Comparison of ENCODE assay signal across 22 cellular contexts in the genomic region with DNA sequence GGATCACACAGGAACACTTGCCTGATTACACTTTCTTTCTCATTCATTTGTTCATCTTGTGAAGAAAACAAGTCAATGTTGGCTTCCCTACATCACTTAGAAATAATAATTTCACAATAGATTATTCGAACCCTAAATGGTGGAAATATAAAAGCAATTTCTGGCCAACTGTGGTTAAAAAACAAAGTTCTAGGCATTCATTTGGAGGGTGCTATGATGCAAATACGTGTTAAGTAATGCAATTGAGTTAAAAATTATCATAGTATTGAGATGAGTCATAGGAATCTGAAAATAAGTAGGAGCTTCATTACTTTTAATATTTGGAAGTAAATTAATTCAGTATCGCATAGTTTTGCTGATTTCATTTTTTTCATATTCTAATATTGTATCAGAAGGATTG.
DNase-seq lines count a peak whose midpoint lies in the region; ATAC-seq, FAIRE-seq and TF ChIP-seq lines count a peak whose summit lies in the region.
"Had no signal": no experiment of that assay in that cellular context is flagged by ENCODE, and none has a peak within 500 bp of the region (broad histone marks: within the 10 kb centered on the region; RNA-seq: fewer than 3 reads in every experiment).

No MANE protein-coding gene starts in this region.

- H3K4me3 ChIP-seq in A549 (no peak overlapping the region), IMR-90 (ENCODE audit: insufficient read depth, low read depth, low read length) (no peak overlapping the region), mammary epithelial cell (replicated peaks in 1 of 3; ENCODE audit: insufficient read depth in 1 of 3, low read depth in 2 of 3, low read length in 3 of 3) (peak overlapping the region in 1 of 3 experiments; percentile 9), fibroblast of villous mesenchyme (ENCODE audit: low read depth, low read length) (no peak overlapping the region), coronary artery (no peak overlapping the region)
- H3K4me3 ChIP-seq: lower lobe of right lung had no signal

- no peak overlapping the region for H3K9ac ChIP-seq in IMR-90 (ENCODE audit: low read depth, low read length)
- H3K9ac ChIP-seq in mammary epithelial cell (ENCODE audit: insufficient read depth, low read length) = peak overlapping the region; percentile 22

- WGBS in A549 (ENCODE audit: missing lambda C conversion rate) = 47% methylated on average over 3 of the region's 3 CpGs
- WGBS in IMR-90 (ENCODE audit: extremely low coverage in 2 of 2, insufficient read length in 1 of 2), 2 experiments = no CpG with 5 or more reads among the region's 3 CpGs
- WGBS in mammary epithelial cell (ENCODE audit: low coverage, missing lambda C conversion rate) = 31% methylated on average over 3 of the region's 3 CpGs

- H3K27me3 Mint-ChIP-seq in activated T-helper 17 cell treated with anti-CD3 and anti-CD28 coated beads, Interleukin-2, amount 50 U/mL, for 72 hours = no peaks in the 10 kb centered on the region
- H3K27me3 Mint-ChIP-seq: effector memory CD8-positive, alpha-beta T cell had no signal

- in situ Hi-C loops in IMR-90 (cut with MboI; ENCODE audit: low sequenced_read_pairs) = no loop called here
- in situ Hi-C loops in mammary epithelial cell (cut with MboI; ENCODE audit: low sequenced_read_pairs in 2 of 2) = no loop called here

- no peaks in the 10 kb centered on the region for H3K4me1 Mint-ChIP-seq in activated T-helper 17 cell treated with anti-CD3 and anti-CD28 coated beads, Interleukin-2, amount 50 U/mL, for 72 hours

- H3K18ac ChIP-seq in IMR-90 (ENCODE audit: low read depth, low read length) = no peak overlapping the region; the same call in 1 of the 2 replicates

- peak overlapping the region; percentile 92 for H2BK20ac ChIP-seq in IMR-90 (ENCODE audit: low read depth, low read length)

- peak overlapping the region; percentile 17 to 67; a peak in 2 of 4 replicates for H4K8ac ChIP-seq in IMR-90 (ENCODE audit: low read depth in 2 of 2, low read length in 2 of 2)

- BruUV-seq in IMR-90 (replicated peaks; lab: Mats Ljungman, UMichigan) (no TSS peak), mammary epithelial cell (replicated peaks; lab: Mats Ljungman, UMichigan) (TSS peak; percentile 97)

- ATAC-seq in A549 = no peak
- ATAC-seq in IMR-90 (ENCODE audit: low read depth) = no peak
- ATAC-seq in activated T-helper 17 cell treated with anti-CD3 and anti-CD28 coated beads, Interleukin-2, amount 50 U/mL, for 72 hours (replicated peaks) = no peak
- no peak for ATAC-seq in HG03159 (IDR thresholded peaks at IDR 0.05; ENCODE audit: unreplicated experiment)
- ATAC-seq: effector memory CD8-positive, alpha-beta T cell; lower lobe of right lung had no signal

- H2AFZ ChIP-seq in IMR-90 (replicated peaks; ENCODE audit: low read length, poor library complexity) = no peak overlapping the region
- H2AFZ ChIP-seq in mammary epithelial cell (ENCODE audit: low read depth, low read length) = no peak overlapping the region

- peaks cover 10% of the 10 kb centered on the region; the same call in 1 of the 2 replicates for H3K9me1 ChIP-seq in IMR-90 (ENCODE audit: insufficient read depth, low read length)

- H3K4me3 Mint-ChIP-seq in activated T-helper 17 cell treated with anti-CD3 and anti-CD28 coated beads, Interleukin-2, amount 50 U/mL, for 72 hours = no peak overlapping the region
- H3K4me3 Mint-ChIP-seq: effector memory CD8-positive, alpha-beta T cell; T-helper 1 cell treated with Interleukin-12 subunit alpha and Interleukin-12 subunit beta and Interleukin-4 antibody, amounts not matched to agents 30 μg/mL and 1 μg/mL, for 36 hours had no signal

- no peak for DNase-seq in A549 (ENCODE audit: low read depth in 1 of 2, low spot score in 1 of 2)
- DNase-seq in IMR-90 = no peak
- DNase-seq in mammary epithelial cell = no peak
- peak; percentile 49 for DNase-seq in fibroblast of villous mesenchyme (ENCODE audit: low read depth)
- DNase-seq in activated CD4-positive, alpha-beta T cell treated with anti-CD3 and anti-CD28 coated beads for 1 hour = no peak
- no peak for DNase-seq in coronary artery (ENCODE audit: low spot score)
- DNase-seq: activated gamma-delta T cell treated with Interleukin-2 at 50 U/mL for 16 hours; amygdala; effector memory CD8-positive, alpha-beta T cell; KBM-7; kidney; lower lobe of right lung; NCI-H1930; NCI-H2227 treated with DMSO at 0.1 percent for 48 hours; NCI-H82; OCI-M1; SIG-M5 had no signal

- no peaks in the 10 kb centered on the region for H3K79me1 ChIP-seq in IMR-90 (ENCODE audit: low read depth in 1 of 2, low read length in 2 of 2)

- dilution Hi-C loops in IMR-90 (cut with HindIII; ENCODE audit: low sequenced_read_pairs, unreplicated experiment) = no loop called here
- dilution Hi-C loops in mammary epithelial cell (cut with HindIII; ENCODE audit: low sequenced_read_pairs) = loop anchor here (5.0 kb wide), 1 partner anchor 69 kb away; no protein-coding TSS in a partner anchor

- no peak for TF ChIP-seq CTCF in A549 (IDR thresholded peaks at IDR 0.05)
- TF ChIP-seq CTCF in IMR-90 (conservative IDR thresholded peaks at IDR 0.05; ENCODE audit: low read depth, low read length) = no peak
- no peak for TF ChIP-seq CTCF in mammary epithelial cell (conservative IDR thresholded peaks at IDR 0.05 in 1 of 2, IDR thresholded peaks at IDR 0.05 in 1 of 2; ENCODE audit: extremely low read depth in 1 of 2, insufficient read depth in 1 of 2, low read depth in 1 of 2, low read length in 2 of 2)
- no peak for TF ChIP-seq CTCF in fibroblast of villous mesenchyme (IDR thresholded peaks at IDR 0.05; ENCODE audit: insufficient read depth, low read depth, low read length)
- TF ChIP-seq CTCF in coronary artery (IDR thresholded peaks at IDR 0.05) = no peak

- H3K56ac ChIP-seq in IMR-90 (ENCODE audit: extremely low read depth, insufficient read depth, low read length) = no peak overlapping the region

- no peak overlapping the region for H2AK9ac ChIP-seq in IMR-90 (replicated peaks; ENCODE audit: low read depth, low read length, poor library complexity)

- CTCF ChIA-PET in A549 (lab: Yijun Ruan, JAX) (no interaction called here), IMR-90 (lab: Yijun Ruan, JAX) (interaction anchor here (1.7 kb wide), 1 partner anchor 9 kb away, joined by 3 read pairs; no protein-coding TSS in a partner anchor), mammary epithelial cell (lab: Charles Lee; ENCODE audit: low non-redundant PET) (no interaction called here)

- H3K27ac Mint-ChIP-seq in activated T-helper 17 cell treated with anti-CD3 and anti-CD28 coated beads, Interleukin-2, amount 50 U/mL, for 72 hours = no peak overlapping the region
- H3K27ac Mint-ChIP-seq: effector memory CD8-positive, alpha-beta T cell; T-helper 1 cell treated with Interleukin-12 subunit alpha and Interleukin-12 subunit beta and Interleukin-4 antibody, amounts not matched to agents 30 μg/mL and 1 μg/mL, for 36 hours had no signal

- H2BK15ac ChIP-seq in IMR-90 (ENCODE audit: low read depth, low read length) = peak overlapping the region; percentile 17; the same call in 1 of the 3 replicates

- H3K4me2 ChIP-seq in A549 (peak overlapping the region; percentile 61), IMR-90 (ENCODE audit: low read depth, low read length) (no peak overlapping the region), mammary epithelial cell (ENCODE audit: insufficient read depth, low read depth, low read length) (peak overlapping the region; percentile 66)

- intact Hi-C loops in IMR-90 (cut with micrococcal nuclease) = no loop called here
- intact Hi-C loops in mammary epithelial cell (cut with micrococcal nuclease) = loop anchor here (1.0 to 2.0 kb wide), 4 partner anchors 56 to 173 kb away; no protein-coding TSS in a partner anchor

- 0 out of 2 replicates have a peak overlapping the region, but pooled peaks have one; percentile 43 for H3K23ac ChIP-seq in IMR-90 (ENCODE audit: low read depth, low read length)

- H3K14ac ChIP-seq in IMR-90 (replicated peaks; ENCODE audit: low read depth, low read length) = peak overlapping the region; percentile 89

- no peak for FAIRE-seq in A549 (lab: Jason Lieb, UNC)
- FAIRE-seq: H1, kidney had no signal

- H3K36me3 Mint-ChIP-seq in activated T-helper 17 cell treated with anti-CD3 and anti-CD28 coated beads, Interleukin-2, amount 50 U/mL, for 72 hours (ENCODE audit: low read depth) = no peaks in the 10 kb centered on the region

- H2BK5ac ChIP-seq in IMR-90 (ENCODE audit: low read depth, low read length, poor library complexity, severe bottlenecking) = peak overlapping the region; percentile 88

- peak overlapping the region; percentile 33 to 73; a peak in 5 of 6 replicates for H3K27ac ChIP-seq in A549
- H3K27ac ChIP-seq in IMR-90 (ENCODE audit: insufficient read depth, low read length) = no peak overlapping the region
- H3K27ac ChIP-seq in mammary epithelial cell (ENCODE audit: insufficient read depth, low read depth, low read length) = peak overlapping the region; percentile 91
- no peak overlapping the region for H3K27ac ChIP-seq in coronary artery
- H3K27ac ChIP-seq: C4-2B, lower lobe of right lung had no signal

- peak overlapping the region; percentile 62; the same call in 1 of the 2 replicates for H2BK120ac ChIP-seq in IMR-90 (ENCODE audit: low read depth, low read length)

- H3K36me3 ChIP-seq in IMR-90 (ENCODE audit: control insufficient read depth, insufficient read depth, low read length) = no peaks in the 10 kb centered on the region
- no peaks in the 10 kb centered on the region for H3K36me3 ChIP-seq in mammary epithelial cell (ENCODE audit: insufficient read depth, low read length)
- H3K36me3 ChIP-seq: lower lobe of right lung had no signal

- H3K9me3 Mint-ChIP-seq in activated T-helper 17 cell treated with anti-CD3 and anti-CD28 coated beads, Interleukin-2, amount 50 U/mL, for 72 hours = no peaks in the 10 kb centered on the region
- H3K9me3 Mint-ChIP-seq: T-helper 1 cell treated with Interleukin-12 subunit alpha and Interleukin-12 subunit beta and Interleukin-4 antibody, amounts not matched to agents 30 μg/mL and 1 μg/mL, for 36 hours had no signal

- H3K27me3 ChIP-seq in IMR-90 (ENCODE audit: control insufficient read depth, insufficient read depth, low read length) = no peaks in the 10 kb centered on the region
- H3K27me3 ChIP-seq in mammary epithelial cell (ENCODE audit: insufficient read depth, low read length) = no peaks in the 10 kb centered on the region

- H3K4me1 ChIP-seq in A549 (peaks cover 48% of the 10 kb centered on the region), IMR-90 (ENCODE audit: control insufficient read depth, insufficient read depth, low read length) (0 out of 2 replicates have a peak, but pooled peaks cover 1% of the 10 kb centered on the region), mammary epithelial cell (ENCODE audit: insufficient read depth, low read length) (peaks cover 43% of the 10 kb centered on the region)

- TF ChIP-seq POLR2A in A549 (IDR thresholded peaks at IDR 0.05; ENCODE audit: low read length) (no peak), IMR-90 (IDR thresholded peaks at IDR 0.05; ENCODE audit: low read depth, low read length) (no peak)

- POLR2A ChIA-PET in A549 (lab: Yijun Ruan, JAX) = no interaction called here
- POLR2A ChIA-PET in IMR-90 (lab: Charles Lee; ENCODE audit: unreplicated experiment) = no interaction called here

- TF ChIP-seq EP300 in A549 (IDR thresholded peaks at IDR 0.05) = no peak

- H2AK5ac ChIP-seq in IMR-90 (ENCODE audit: low read depth, low read length) = no peak overlapping the region

- no peak overlapping the region; the same call in 1 of the 2 replicates for H4K91ac ChIP-seq in IMR-90 (ENCODE audit: insufficient read depth, low read depth, low read length)

- no peaks in the 10 kb centered on the region for H4K20me1 ChIP-seq in IMR-90 (ENCODE audit: insufficient read depth, low read length)
- no peaks in the 10 kb centered on the region for H4K20me1 ChIP-seq in mammary epithelial cell (ENCODE audit: insufficient read depth, low read length)

- TF ChIP-seq RAD21 in A549 (conservative IDR thresholded peaks at IDR 0.05 in 1 of 2, IDR thresholded peaks at IDR 0.05 in 1 of 2) (no peak), IMR-90 (IDR thresholded peaks at IDR 0.05; ENCODE audit: low read length) (no peak)

- H3K9me3 ChIP-seq in A549 = no peaks in the 10 kb centered on the region
- H3K9me3 ChIP-seq in IMR-90 (ENCODE audit: control insufficient read depth, insufficient read depth, low read length) = no peaks in the 10 kb centered on the region
- no peaks in the 10 kb centered on the region for H3K9me3 ChIP-seq in mammary epithelial cell (replicated peaks; ENCODE audit: insufficient read depth, low read length)
- H3K9me3 ChIP-seq: lower lobe of right lung had no signal

- no peak overlapping the region; the same call in 1 of the 2 replicates for H4K5ac ChIP-seq in IMR-90 (ENCODE audit: low read depth, low read length)

- peak overlapping the region; percentile 58; the same call in 1 of the 2 replicates for H3K4ac ChIP-seq in IMR-90 (ENCODE audit: low read depth, low read length)

- H3K79me2 ChIP-seq in mammary epithelial cell (ENCODE audit: insufficient read depth, low read length) = no peaks in the 10 kb centered on the region

Comparison
In these comparisons a context has a peak if more than half of its experiments do, and no peak if none do; other contexts are left out.
1. H3K27ac ChIP-seq: peak in A549 (2 of 2) and mammary epithelial cell (single experiment); none in IMR-90 (single experiment) and coronary artery (0 of 2).